In genomic region chr1:116811321-116811720, GRCh38 we compare ENCODE assay signal across 10 cellular contexts. TPM values are rescaled to one million over a fixed set of nuclear protein-coding genes. Genes with fewer than 3 reads are reported as not detected.
"Had no signal": no experiment of that assay in that cellular context is flagged by ENCODE, and none has a peak within 500 bp of the region (broad histone marks: within the 10 kb centered on the region; RNA-seq: fewer than 3 reads in every experiment).

No MANE protein-coding gene starts in this region.

- ATAC-seq: naive thymus-derived CD4-positive, alpha-beta T cell; Right ventricle myocardium inferior; stimulated activated memory B cell treated with anti-CD40 and anti-IgM and Interleukin-4, amounts not matched to agents 10 μg/mL and 1 μg/mL and 100 μg/mL, for 72 hours had no signal

- DNase-seq: activated B cell treated with CpG ODN at 0.5 μM for 24 hours; foreskin melanocyte; head of caudate nucleus; naive thymus-derived CD4-positive, alpha-beta T cell; small intestine; substantia nigra; trophoblast cell had no signal

- H3K4me3 Mint-ChIP-seq: activated B cell treated with CpG ODN at 0.5 μM for 24 hours; stimulated activated memory B cell treated with anti-CD40 and anti-IgM and Interleukin-4, amounts not matched to agents 10 μg/mL and 1 μg/mL and 100 μg/mL, for 72 hours had no signal

- H3K27ac Mint-ChIP-seq: activated B cell treated with CpG ODN at 0.5 μM for 24 hours; stimulated activated memory B cell treated with anti-CD40 and anti-IgM and Interleukin-4, amounts not matched to agents 10 μg/mL and 1 μg/mL and 100 μg/mL, for 72 hours had no signal

- H3K27me3 Mint-ChIP-seq: activated B cell treated with CpG ODN at 0.5 μM for 24 hours; naive thymus-derived CD4-positive, alpha-beta T cell; stimulated activated memory B cell treated with anti-CD40 and anti-IgM and Interleukin-4, amounts not matched to agents 10 μg/mL and 1 μg/mL and 100 μg/mL, for 72 hours had no signal

RNA-seq across cellular contexts. Expression of gene CD2, which starts 57.1 kb away (rescaled TPM):
- total RNA-seq: lung microvascular endothelial cell had no signal
